ENCODE assay signal across 19 cellular contexts in the genomic region with DNA sequence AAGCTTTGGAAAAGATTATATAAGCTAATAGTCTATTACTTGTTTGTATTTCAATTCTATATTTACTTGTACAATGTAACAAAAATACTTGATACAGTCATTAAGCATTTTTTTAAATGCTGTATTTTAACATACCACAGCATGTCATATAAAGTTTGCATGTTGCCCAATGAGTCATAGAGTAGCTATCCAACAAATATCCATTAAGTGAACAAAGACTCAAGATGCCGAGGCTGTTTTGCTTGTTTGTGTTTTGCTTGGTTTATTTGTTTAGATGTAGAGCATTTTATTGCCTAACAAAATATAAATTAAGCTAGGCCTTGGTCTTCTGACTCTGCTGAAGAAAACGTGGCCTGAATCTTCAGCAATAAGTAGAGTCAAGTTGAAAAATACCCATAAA.
DNase-seq lines count a peak whose midpoint lies in the region; FAIRE-seq and TF ChIP-seq lines count a peak whose summit lies in the region.
"Had no signal": no experiment of that assay in that cellular context is flagged by ENCODE, and none has a peak within 500 bp of the region (broad histone marks: within the 10 kb centered on the region; RNA-seq: fewer than 3 reads in every experiment).

No MANE protein-coding gene starts in this region.

- H3K4me3 ChIP-seq in breast epithelium (no peak overlapping the region), SU-DHL-6 (ENCODE audit: insufficient read depth, low read length, poor library complexity, severe bottlenecking) (no peak overlapping the region), epithelial cell of esophagus (ENCODE audit: low read length) (no peak overlapping the region), kidney (ENCODE audit: low read length in 2 of 2) (no peak overlapping the region)
- H3K4me3 ChIP-seq: A549, Peyer's patch had no signal

- POLR2A ChIA-PET in MCF 10A (lab: Yijun Ruan, JAX), result no interaction called here

- H2AFZ ChIP-seq in SU-DHL-6 (ENCODE audit: low read depth, low read length, severe bottlenecking), result peak overlapping the region; percentile 26

- H3K36me3 ChIP-seq in breast epithelium (no peaks in the 10 kb centered on the region), SU-DHL-6 (ENCODE audit: low read length) (no peaks in the 10 kb centered on the region), kidney (ENCODE audit: control insufficient read depth in 1 of 2, insufficient read depth in 2 of 2, low read length in 2 of 2) (no peaks in the 10 kb centered on the region)
- H3K36me3 ChIP-seq: Peyer's patch had no signal

- no peaks in the 10 kb centered on the region for H3K79me2 ChIP-seq in SU-DHL-6 (ENCODE audit: insufficient read depth, low read length)

- no peak overlapping the region for H3K4me3 Mint-ChIP-seq in MCF 10A (ENCODE audit: unreplicated experiment)
- H3K4me3 Mint-ChIP-seq: IgD-negative memory B cell had no signal

- BruUV-seq in MCF 10A (replicated peaks; lab: Mats Ljungman, UMichigan), result no TSS peak

- H3K9ac ChIP-seq in SU-DHL-6 (ENCODE audit: low read length) (no peak overlapping the region), kidney (ENCODE audit: low read length in 2 of 2) (no peak overlapping the region)

- H3K36me3 Mint-ChIP-seq in MCF 10A (ENCODE audit: insufficient read depth, unreplicated experiment), result no peaks in the 10 kb centered on the region
- H3K36me3 Mint-ChIP-seq: IgD-negative memory B cell had no signal

- no peak for TF ChIP-seq POLR2A in breast epithelium (IDR thresholded peaks at IDR 0.05)

- TF ChIP-seq CTCF in MCF 10A (IDR thresholded peaks at IDR 0.05; ENCODE audit: unreplicated experiment) (no peak), breast epithelium (IDR thresholded peaks at IDR 0.05) (no peak), SU-DHL-6 (IDR thresholded peaks at IDR 0.05; ENCODE audit: insufficient read depth, low read length, poor library complexity, severe bottlenecking) (no peak), epithelial cell of esophagus (IDR thresholded peaks at IDR 0.05; ENCODE audit: insufficient read depth, low read depth, low read length, missing control alignments) (no peak), kidney (IDR thresholded peaks at IDR 0.05; ENCODE audit: borderline replicate concordance, extremely low read depth, insufficient read depth) (no peak)

- H4K20me1 ChIP-seq in SU-DHL-6 (ENCODE audit: low read depth, low read length), result no peaks in the 10 kb centered on the region

- H3K4me1 ChIP-seq in breast epithelium (no peaks in the 10 kb centered on the region), kidney (ENCODE audit: control insufficient read depth in 1 of 2, insufficient read depth in 1 of 2, low read depth in 1 of 2, low read length in 2 of 2) (no peaks in the 10 kb centered on the region)
- H3K4me1 ChIP-seq: A549, Peyer's patch had no signal

- DNase-seq in MCF 10A (ENCODE audit: unreplicated experiment) (peak; percentile 19), breast epithelium (ENCODE audit: low spot score in 2 of 2) (no peak), epithelial cell of esophagus (ENCODE audit: low read depth) (peak; percentile 9), cerebellar cortex (ENCODE audit: low spot score) (no peak), kidney (no peak)
- no peak for DNase-seq in activated CD4-positive, alpha-beta T cell treated with anti-CD3 and anti-CD28 coated beads, Interleukin-2, amount 50 U/mL, for 1 hour
- DNase-seq: C1 segment of cervical spinal cord, H7, Kasumi-1, NCI-H1417 treated with DMSO at 0.1 percent for 48 hours, NCI-H1930, NCI-H2171, NCI-H510A, Peyer's patch, SHP77 had no signal

- FAIRE-seq in kidney (lab: Jason Lieb, UNC), result no peak
- FAIRE-seq: A549, HTR-8/SVneo had no signal

- H3K27me3 ChIP-seq in breast epithelium (no peaks in the 10 kb centered on the region), SU-DHL-6 (ENCODE audit: low read length) (no peaks in the 10 kb centered on the region)
- H3K27me3 ChIP-seq: Peyer's patch had no signal

- H3K9me3 ChIP-seq in breast epithelium (no peaks in the 10 kb centered on the region), SU-DHL-6 (ENCODE audit: insufficient read depth, low read length) (no peaks in the 10 kb centered on the region), kidney (ENCODE audit: control insufficient read depth in 1 of 2, low read length in 2 of 2) (no peaks in the 10 kb centered on the region)
- H3K9me3 ChIP-seq: A549, Peyer's patch had no signal

- no peak overlapping the region for H3K4me2 ChIP-seq in SU-DHL-6 (ENCODE audit: low read depth, low read length, poor library complexity, severe bottlenecking)
- H3K4me2 ChIP-seq: A549 had no signal

- no peaks in the 10 kb centered on the region for H3K27me3 Mint-ChIP-seq in MCF 10A (ENCODE audit: insufficient read depth, unreplicated experiment)
- H3K27me3 Mint-ChIP-seq: IgD-negative memory B cell had no signal

- no peaks in the 10 kb centered on the region for H3K9me2 ChIP-seq in SU-DHL-6 (replicated peaks; ENCODE audit: insufficient read depth, low read length)

- peaks cover 3% of the 10 kb centered on the region for H3K9me3 Mint-ChIP-seq in MCF 10A (ENCODE audit: unreplicated experiment)

- H3K27ac ChIP-seq in breast epithelium (no peak overlapping the region), SU-DHL-6 (ENCODE audit: low read depth, low read length) (no peak overlapping the region), kidney (ENCODE audit: low read depth in 2 of 2, low read length in 2 of 2) (no peak overlapping the region)
- H3K27ac ChIP-seq: A549, Peyer's patch had no signal

- intact Hi-C loops in MCF 10A (cut with micrococcal nuclease), result no loop called here
- intact Hi-C loops in breast epithelium (cut with DNase I; ENCODE audit: low total_unique reads), result no loop called here
- intact Hi-C loops in kidney (cut with DNase I), result no loop called here

- H3F3A ChIP-seq in SU-DHL-6 (ENCODE audit: insufficient read depth), result no peaks in the 10 kb centered on the region

- no peak overlapping the region for H3K27ac Mint-ChIP-seq in MCF 10A (ENCODE audit: low read depth, unreplicated experiment)
- H3K27ac Mint-ChIP-seq: IgD-negative memory B cell had no signal

- CTCF ChIA-PET in MCF 10A (lab: Yijun Ruan, JAX), result no interaction called here

- no peaks in the 10 kb centered on the region for H3K4me1 Mint-ChIP-seq in MCF 10A (ENCODE audit: insufficient read depth, unreplicated experiment)
- H3K4me1 Mint-ChIP-seq: IgD-negative memory B cell had no signal

Comparison
In these comparisons a context has a peak if more than half of its experiments do, and no peak if none do; other contexts are left out.
1. DNase-seq: peak in MCF 10A (single experiment) and epithelial cell of esophagus (single experiment); none in breast epithelium (0 of 2), activated CD4-positive, alpha-beta T cell treated with anti-CD3 and anti-CD28 coated beads, Interleukin-2, amount 50 U/mL, for 1 hour (single experiment), cerebellar cortex (single experiment) and kidney (single experiment).